Comparison of ENCODE assay signal across 9 cellular contexts in the genomic region with DNA sequence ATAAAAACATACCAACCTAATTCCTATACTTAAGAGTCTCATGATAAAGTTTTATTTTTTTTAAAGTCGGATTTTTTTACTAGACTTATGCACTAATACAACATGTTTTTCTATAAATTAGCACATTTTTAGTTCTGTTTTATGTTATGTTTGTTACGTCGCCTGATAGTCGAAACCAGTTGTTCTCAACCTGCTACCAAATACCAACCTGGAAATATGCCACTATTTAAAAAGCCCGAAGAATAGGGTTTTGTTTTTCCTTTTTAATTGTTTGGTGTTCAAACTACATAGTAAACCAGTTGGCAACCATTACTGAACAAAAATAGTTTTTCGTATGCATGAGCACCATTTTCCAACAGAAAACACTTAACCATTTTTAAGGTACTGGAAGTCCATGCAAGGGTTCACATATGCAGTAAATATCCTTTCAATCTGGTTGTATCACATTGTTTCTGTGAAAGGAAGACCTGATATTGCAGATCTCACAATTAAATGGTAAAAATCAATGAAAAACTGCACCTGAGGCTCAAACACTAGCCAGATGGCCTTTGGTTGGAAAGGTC. TPM values are rescaled to one million over a fixed set of nuclear protein-coding genes. Genes with fewer than 3 reads are reported as not detected.
DNase-seq lines count a peak whose midpoint lies in the region; ATAC-seq, FAIRE-seq and TF ChIP-seq lines count a peak whose summit lies in the region.
"Had no signal": no experiment of that assay in that cellular context is flagged by ENCODE, and none has a peak within 500 bp of the region (broad histone marks: within the 10 kb centered on the region; RNA-seq: fewer than 3 reads in every experiment).

No MANE protein-coding gene starts in this region.

- peaks cover 17% of the 10 kb centered on the region for H3K79me2 ChIP-seq in parathyroid adenoma

- no peaks in the 10 kb centered on the region for H3K9me3 ChIP-seq in CD8-positive, alpha-beta T cell (ENCODE audit: low read length)
- H3K9me3 ChIP-seq in SJCRH30 (replicated peaks) (no peaks in the 10 kb centered on the region), parathyroid adenoma (ENCODE audit: control insufficient read depth, low read length) (no peaks in the 10 kb centered on the region)

- H3K27me3 ChIP-seq in CD8-positive, alpha-beta T cell (ENCODE audit: insufficient read depth, low read length) = peaks cover 6% of the 10 kb centered on the region
- H3K27me3 ChIP-seq in SJCRH30 = no peaks in the 10 kb centered on the region
- H3K27me3 ChIP-seq in parathyroid adenoma (ENCODE audit: control insufficient read depth, insufficient read depth, low read length) = no peaks in the 10 kb centered on the region

- intact Hi-C loops in CD8-positive, alpha-beta T cell (cut with DNase I, micrococcal nuclease) = no loop called here

- CTCF ChIA-PET in CD8-positive, alpha-beta T cell (lab: Charles Lee) = no interaction called here

- H3K4me1 ChIP-seq in CD8-positive, alpha-beta T cell (ENCODE audit: insufficient read depth, low read length) = peaks cover 5% of the 10 kb centered on the region
- H3K4me1 ChIP-seq in SJCRH30 (peaks cover 16% of the 10 kb centered on the region), parathyroid adenoma (no peaks in the 10 kb centered on the region)

- H3K27me3 Mint-ChIP-seq in CD8-positive, alpha-beta T cell (ENCODE audit: low read depth) = peaks cover 31% of the 10 kb centered on the region

- H3K9ac ChIP-seq in parathyroid adenoma = no peak overlapping the region

- no peak for TF ChIP-seq CTCF in CD8-positive, alpha-beta T cell (IDR thresholded peaks at IDR 0.05)
- TF ChIP-seq CTCF in fibroblast of mammary gland (conservative IDR thresholded peaks at IDR 0.05; ENCODE audit: control insufficient read depth, insufficient read depth, low read depth, low read length) (no peak), parathyroid adenoma (IDR thresholded peaks at IDR 0.05) (no peak)

- DNase-seq in CD8-positive, alpha-beta T cell = no peak
- no peak for DNase-seq in SJCRH30
- DNase-seq in fibroblast of mammary gland (ENCODE audit: low read depth) = no peak
- no peak for DNase-seq in urothelium cell line (ENCODE audit: low spot score)
- DNase-seq: activated effector memory CD4-positive, alpha-beta T cell treated with anti-CD3 and anti-CD28 coated beads, Interleukin-2, amount 50 U/mL, for 16 hours had no signal

- H3K36me3 Mint-ChIP-seq in CD8-positive, alpha-beta T cell = no peaks in the 10 kb centered on the region

- peak overlapping the region; percentile 81 for H3K4me2 ChIP-seq in parathyroid adenoma (ENCODE audit: low read length)

- peaks cover 14% of the 10 kb centered on the region for H3K4me1 Mint-ChIP-seq in CD8-positive, alpha-beta T cell (ENCODE audit: low read depth)

- POLR2A ChIA-PET in CD8-positive, alpha-beta T cell (lab: Charles Lee) = no interaction called here

- peak overlapping the region; percentile 66 for H2AFZ ChIP-seq in parathyroid adenoma

- H3K36me3 ChIP-seq in CD8-positive, alpha-beta T cell (ENCODE audit: insufficient read depth, low read length) = no peaks in the 10 kb centered on the region
- H3K36me3 ChIP-seq in SJCRH30 (peaks cover 22% of the 10 kb centered on the region), parathyroid adenoma (ENCODE audit: control insufficient read depth, insufficient read depth, low read length) (no peaks in the 10 kb centered on the region)

- no peak overlapping the region for H3K27ac ChIP-seq in CD8-positive, alpha-beta T cell (ENCODE audit: low read depth, low read length)
- H3K27ac ChIP-seq in SJCRH30 (peak overlapping the region; percentile 91), parathyroid adenoma (no peak overlapping the region)

- no peak for FAIRE-seq in urothelium cell line (lab: Jason Lieb, UNC)

- peak overlapping the region; percentile 66 for H3K4me3 Mint-ChIP-seq in CD8-positive, alpha-beta T cell

- peak overlapping the region; percentile 20 for H3K4me3 ChIP-seq in CD8-positive, alpha-beta T cell (ENCODE audit: low read depth, low read length)
- H3K4me3 ChIP-seq in SJCRH30 (peak overlapping the region; percentile 77), fibroblast of mammary gland (ENCODE audit: control insufficient read depth, low read depth, low read length) (peak overlapping the region; percentile 64), parathyroid adenoma (ENCODE audit: low read depth, low read length) (peak overlapping the region; percentile 71)

- H3K27ac Mint-ChIP-seq in CD8-positive, alpha-beta T cell = no peak overlapping the region

- H3K9me3 Mint-ChIP-seq in CD8-positive, alpha-beta T cell = peaks cover 2% of the 10 kb centered on the region

- no peak for ATAC-seq in CD8-positive, alpha-beta T cell
- ATAC-seq in GM19324 (IDR thresholded peaks at IDR 0.05; ENCODE audit: low FRiP score, unreplicated experiment) = no peak
- no peak for ATAC-seq in GM18498 (IDR thresholded peaks at IDR 0.05; ENCODE audit: unreplicated experiment)
- no peak for ATAC-seq in GM21423 (IDR thresholded peaks at IDR 0.05; ENCODE audit: unreplicated experiment)

RNA-seq across cellular contexts. Expression of gene WDFY3, which starts 1.4 kb away (rescaled TPM):
- total RNA-seq in CD8-positive, alpha-beta T cell = not detected
- total RNA-seq in SJCRH30 (2014; rRNA removed; shearing (Covaris generic)) = 134 and 155 TPM in 2 replicates

Comparison
In these comparisons a context has a peak if more than half of its experiments do, and no peak if none do; other contexts are left out.
1. H3K4me3 ChIP-seq: peak in every context shown above with its lines; median percentile 77 in SJCRH30; 71 in parathyroid adenoma; 64 in fibroblast of mammary gland; 20 in CD8-positive, alpha-beta T cell.
2. RNA of gene WDFY3, which starts 1.4 kb away (total RNA-seq): 134 to 155 TPM in SJCRH30; not detected in CD8-positive, alpha-beta T cell; every median in the first group is over 100 times any median in the second.